8 cellular contexts compared by ENCODE assay signal in the genomic region with DNA sequence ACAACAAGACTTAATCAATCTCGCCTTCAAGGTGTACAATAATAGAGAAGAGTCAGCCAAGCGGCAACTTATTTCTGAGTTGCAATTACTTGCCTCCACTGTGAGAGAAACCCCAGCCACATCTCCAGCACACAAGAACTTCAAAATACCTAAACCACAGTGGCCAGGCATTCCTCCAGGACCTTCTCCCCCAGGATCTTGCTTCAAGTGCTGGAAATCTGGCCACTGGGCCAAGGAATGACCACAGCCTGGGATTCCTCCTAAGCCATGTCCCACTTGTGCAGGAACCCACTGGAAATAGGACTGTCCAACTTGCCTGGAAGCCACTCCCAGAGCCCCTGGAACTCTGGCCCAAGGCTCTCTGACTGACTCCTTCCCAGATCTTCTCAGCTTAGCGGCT.
DNase-seq lines count a peak whose midpoint lies in the region; ATAC-seq, FAIRE-seq and TF ChIP-seq lines count a peak whose summit lies in the region.
"Not testable (repeated sequence)": the region's sequence is repeated elsewhere in the genome, so short reads cannot be mapped to it uniquely, and the experiment has no call there.

No MANE protein-coding gene starts in this region.

- RAD21 ChIA-PET in HCT116 (lab: Charles Lee; ENCODE audit: low non-redundant PET in 1 of 2, low total read pairs in 2 of 2, uncharacterized antibody in 2 of 2, unreplicated experiment in 2 of 2) = not testable (repeated sequence)

- H3K9me3 ChIP-seq in AG04450 (ENCODE audit: control insufficient read depth, insufficient read depth, low read length); HCT116 (ENCODE audit: control insufficient read depth in 1 of 2, insufficient read depth in 1 of 2, low read depth in 1 of 2, low read length in 2 of 2); adipocyte (ENCODE audit: control insufficient read depth, low read length); osteoblast (ENCODE audit: low read depth, low read length); skeletal muscle satellite cell (replicated peaks; ENCODE audit: low read length): not testable (repeated sequence)

- not testable (repeated sequence) for H3K79me2 ChIP-seq in HCT116 (ENCODE audit: insufficient read depth, low read length); osteoblast (ENCODE audit: insufficient read depth, low read length)

- POLR2A ChIA-PET in AG04450 (lab: Yijun Ruan, JAX); HCT116 (lab: Charles Lee): not testable (repeated sequence)

- CTCF ChIA-PET in AG04450 (lab: Charles Lee) = interaction anchor here (0.8 kb wide), 1 partner anchor 210 kb away, joined by 3 read pairs; no protein-coding TSS in a partner anchor
- CTCF ChIA-PET in HCT116 (lab: Charles Lee) = not testable (repeated sequence)

- not testable (repeated sequence) for TF ChIP-seq POLR2A in HCT116 (IDR thresholded peaks at IDR 0.05; ENCODE audit: borderline replicate concordance, extremely low read depth, insufficient read depth, insufficient read length)

- BruUV-seq in HCT116 (replicated peaks; lab: Mats Ljungman, UMichigan) = not testable (repeated sequence)

- in situ Hi-C loops in astrocyte of the spinal cord (cut with HindIII; ENCODE audit: low sequenced_read_pairs) = not testable (repeated sequence)

- DNase-seq in AG04450 (ENCODE audit: low read depth, low spot score); HCT116 (ENCODE audit: low read depth, low spot score); adipocyte (ENCODE audit: low read depth); osteoblast (ENCODE audit: insufficient read length, low spot score, missing footprints): not testable (repeated sequence)
- DNase-seq in RCC 7860 (ENCODE audit: low spot score) (peak; percentile 31), astrocyte of the spinal cord (ENCODE audit: low read depth, low spot score) (peak; percentile 24), fibroblast of the aortic adventitia (ENCODE audit: low read depth) (peak; percentile 45)

- intact Hi-C loops in HCT116 (cut with micrococcal nuclease) = not testable (repeated sequence)

- H3K27ac ChIP-seq in AG04450 (ENCODE audit: low read depth, low read length) (peak overlapping the region; percentile 82), osteoblast (ENCODE audit: low read depth, low read length) (peak overlapping the region; percentile 20)
- not testable (repeated sequence) for H3K27ac ChIP-seq in HCT116 (ENCODE audit: low read depth, low read length)

- H3K9ac ChIP-seq in HCT116 (ENCODE audit: low read length) = not testable (repeated sequence)
- H3K9ac ChIP-seq in adipocyte (ENCODE audit: low read length) = peak overlapping the region; percentile 75
- H3K9ac ChIP-seq in skeletal muscle satellite cell (ENCODE audit: low read depth, low read length) = peak overlapping the region; percentile 29

- not testable (repeated sequence) for FAIRE-seq in RCC 7860 (lab: Jason Lieb, UNC)

- H4K20me1 ChIP-seq in HCT116 (ENCODE audit: insufficient read depth); osteoblast (ENCODE audit: insufficient read depth, low read length): not testable (repeated sequence)

- peaks cover 6 to 46% of the 10 kb centered on the region in 2 experiments; a peak in 3 of 4 replicates for H3K4me1 ChIP-seq in HCT116 (ENCODE audit: control insufficient read depth in 1 of 2, insufficient read depth in 2 of 2, low read length in 2 of 2)
- peaks cover 10% of the 10 kb centered on the region for H3K4me1 ChIP-seq in adipocyte (ENCODE audit: control insufficient read depth, insufficient read depth, low read length)
- peaks cover 11% of the 10 kb centered on the region for H3K4me1 ChIP-seq in osteoblast (ENCODE audit: insufficient read depth, low read length)
- peaks cover 12% of the 10 kb centered on the region for H3K4me1 ChIP-seq in skeletal muscle satellite cell (ENCODE audit: control insufficient read depth, insufficient read depth, low read length)

- ATAC-seq in HCT116 = not testable (repeated sequence)

- not testable (repeated sequence) for H3K27me3 ChIP-seq in AG04450 (ENCODE audit: control insufficient read depth, insufficient read depth, low read length); HCT116 (ENCODE audit: insufficient read depth, low read length); adipocyte (replicated peaks; ENCODE audit: control insufficient read depth, insufficient read depth, low read length); osteoblast (ENCODE audit: insufficient read depth, low read length); skeletal muscle satellite cell (ENCODE audit: control insufficient read depth, insufficient read depth, low read length)

- H3K4me2 ChIP-seq in HCT116 (ENCODE audit: low read length) = peak overlapping the region; percentile 40; the same call in 1 of the 2 replicates
- H3K4me2 ChIP-seq in osteoblast (ENCODE audit: insufficient read depth, low read length); skeletal muscle satellite cell (ENCODE audit: low read length): not testable (repeated sequence)

- H3K36me3 ChIP-seq in HCT116 (ENCODE audit: control insufficient read depth in 1 of 2, insufficient read depth in 2 of 2, low read length in 2 of 2); adipocyte (ENCODE audit: control insufficient read depth, insufficient read depth, low read length, severe bottlenecking); osteoblast (ENCODE audit: insufficient read depth, low read length); skeletal muscle satellite cell (ENCODE audit: insufficient read depth, low read length): not testable (repeated sequence)

- H3K4me3 ChIP-seq in AG04450 (ENCODE audit: low read depth, low read length); HCT116 (replicated peaks in 1 of 2; ENCODE audit: low read depth in 1 of 2, low read length in 2 of 2); adipocyte (ENCODE audit: low read length); astrocyte of the spinal cord (ENCODE audit: low read depth, low read length); fibroblast of the aortic adventitia (ENCODE audit: low read depth, low read length); osteoblast (ENCODE audit: insufficient read depth, low read length); skeletal muscle satellite cell (ENCODE audit: low read length): not testable (repeated sequence)

- not testable (repeated sequence) for TF ChIP-seq RAD21 in HCT116 (IDR thresholded peaks at IDR 0.05; ENCODE audit: low read depth)

- TF ChIP-seq CTCF in AG04450 (IDR thresholded peaks at IDR 0.05; ENCODE audit: low read depth, low read length); HCT116 (IDR thresholded peaks at IDR 0.05 in 2 of 3, conservative IDR thresholded peaks at IDR 0.05 in 1 of 3; ENCODE audit: borderline replicate concordance in 1 of 3, insufficient read depth in 1 of 3, low read depth in 2 of 3, low read length in 2 of 3); astrocyte of the spinal cord (IDR thresholded peaks at IDR 0.05; ENCODE audit: low read depth, low read length); fibroblast of the aortic adventitia (IDR thresholded peaks at IDR 0.05; ENCODE audit: insufficient read depth, low read length); osteoblast (IDR thresholded peaks at IDR 0.05; ENCODE audit: extremely low read depth, low read depth, low read length): not testable (repeated sequence)

- not testable (repeated sequence) for H2AFZ ChIP-seq in HCT116 (ENCODE audit: low read depth, low read length, poor library complexity, severe bottlenecking); osteoblast (ENCODE audit: low read length)

- not testable (repeated sequence) for H3K9me2 ChIP-seq in HCT116 (ENCODE audit: insufficient read depth)
